Comparison of ENCODE assay signal across 9 cellular contexts in the genomic region with DNA sequence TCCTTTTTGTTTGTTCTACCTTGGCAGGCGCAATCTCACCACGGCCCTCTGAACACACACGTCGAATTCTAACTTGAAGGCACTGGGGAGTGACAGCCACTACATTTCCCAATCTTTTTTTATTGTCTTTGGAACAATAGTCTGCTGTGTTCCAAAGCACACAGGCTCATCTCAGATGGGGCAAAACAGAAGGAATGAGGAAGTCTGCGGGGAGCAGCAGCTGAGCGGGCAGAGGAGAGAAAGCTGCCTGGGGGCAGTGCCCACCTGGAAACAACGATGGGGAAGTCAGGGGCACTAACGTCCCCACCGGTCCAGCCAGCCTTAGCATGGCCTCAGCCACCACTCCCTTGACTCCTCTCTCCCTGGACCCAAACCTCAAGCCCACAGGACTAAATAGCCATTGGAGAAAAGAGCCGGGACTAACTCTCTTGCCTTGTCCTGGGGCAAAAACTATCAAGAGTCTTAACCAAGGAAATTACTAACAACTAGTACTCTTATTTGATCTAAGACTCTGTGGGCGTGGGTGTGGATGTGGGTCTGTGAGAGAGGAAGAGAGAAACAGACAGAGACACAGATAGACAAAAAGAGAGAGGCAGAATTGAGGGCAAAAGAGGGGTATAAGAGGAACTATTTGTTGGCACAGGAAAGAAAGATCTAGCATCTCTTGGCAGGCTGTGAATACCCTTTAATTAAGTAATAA. TPM values are rescaled to one million over a fixed set of nuclear protein-coding genes. Genes with fewer than 3 reads are reported as not detected.
A peak's percentile ranks its signal among the peaks of the same experiment; 100 is the strongest.
DNase-seq lines count a peak whose midpoint lies in the region; ATAC-seq and TF ChIP-seq lines count a peak whose summit lies in the region.
"Had no signal": no experiment of that assay in that cellular context is flagged by ENCODE, and none has a peak within 500 bp of the region (broad histone marks: within the 10 kb centered on the region; RNA-seq: fewer than 3 reads in every experiment).

No MANE protein-coding gene starts in this region.

- H3K27me3 Mint-ChIP-seq in stimulated activated naive CD8-positive, alpha-beta T cell treated with anti-CD3 and anti-CD28 coated beads, Interleukin-15, Interleukin-2, amounts not matched to agents 100 ng/mL and 50 ng/mL, for 24 hours, result no peaks in the 10 kb centered on the region
- H3K27me3 Mint-ChIP-seq in activated B cell treated with CpG ODN at 0.5 μM for 24 hours, result peaks cover 7% of the 10 kb centered on the region

- H3K4me1 Mint-ChIP-seq in stimulated activated naive CD8-positive, alpha-beta T cell treated with anti-CD3 and anti-CD28 coated beads, Interleukin-15, Interleukin-2, amounts not matched to agents 100 ng/mL and 50 ng/mL, for 24 hours (ENCODE audit: low read depth), result peaks cover 16% of the 10 kb centered on the region
- H3K4me1 Mint-ChIP-seq in activated B cell treated with CpG ODN at 0.5 μM for 24 hours, result peaks cover 12% of the 10 kb centered on the region

- CTCF ChIA-PET in activated B cell treated with CpG ODN at 0.5 μM for 24 hours (lab: Charles Lee), result no interaction called here

- peak overlapping the region; percentile 33 for H3K27ac Mint-ChIP-seq in stimulated activated naive CD8-positive, alpha-beta T cell treated with anti-CD3 and anti-CD28 coated beads, Interleukin-15, Interleukin-2, amounts not matched to agents 100 ng/mL and 50 ng/mL, for 24 hours
- H3K27ac Mint-ChIP-seq in activated B cell treated with CpG ODN at 0.5 μM for 24 hours, result no peak overlapping the region

- POLR2A ChIA-PET in activated B cell treated with CpG ODN at 0.5 μM for 24 hours (lab: Charles Lee), result no interaction called here

- intact Hi-C loops in activated B cell treated with CpG ODN at 0.5 μM for 24 hours (cut with micrococcal nuclease), result no loop called here

- no peaks in the 10 kb centered on the region for H3K9me3 Mint-ChIP-seq in stimulated activated naive CD8-positive, alpha-beta T cell treated with anti-CD3 and anti-CD28 coated beads, Interleukin-15, Interleukin-2, amounts not matched to agents 100 ng/mL and 50 ng/mL, for 24 hours
- H3K9me3 Mint-ChIP-seq in activated B cell treated with CpG ODN at 0.5 μM for 24 hours, result no peaks in the 10 kb centered on the region

- no peak for TF ChIP-seq CTCF in activated B cell treated with CpG ODN at 0.5 μM for 24 hours (IDR thresholded peaks at IDR 0.05)

- no peak for DNase-seq in stimulated activated naive CD8-positive, alpha-beta T cell treated with anti-CD3 and anti-CD28 coated beads, Interleukin-15, Interleukin-2, amounts not matched to agents 100 U/mL and 50 U/mL, for 24 hours
- DNase-seq in activated B cell treated with CpG ODN at 0.5 μM for 24 hours (no peak), medulla oblongata (ENCODE audit: extremely low spot score) (peak; percentile 67), NCI-H1694 (lab: John Stamatoyannopoulos, UW) (no peak), UCSD-AML1 (lab: John Stamatoyannopoulos, UW; ENCODE audit: unreplicated experiment) (no peak), NCI-H1417 treated with DMSO at 0.1 percent for 48 hours (lab: John Stamatoyannopoulos, UW) (no peak)
- DNase-seq: T1000 had no signal

- H3K36me3 Mint-ChIP-seq in stimulated activated naive CD8-positive, alpha-beta T cell treated with anti-CD3 and anti-CD28 coated beads, Interleukin-15, Interleukin-2, amounts not matched to agents 100 ng/mL and 50 ng/mL, for 24 hours (ENCODE audit: low read depth), result no peaks in the 10 kb centered on the region
- H3K36me3 Mint-ChIP-seq in activated B cell treated with CpG ODN at 0.5 μM for 24 hours (ENCODE audit: low read depth), result no peaks in the 10 kb centered on the region

- H3K4me3 Mint-ChIP-seq in stimulated activated naive CD8-positive, alpha-beta T cell treated with anti-CD3 and anti-CD28 coated beads, Interleukin-15, Interleukin-2, amounts not matched to agents 100 ng/mL and 50 ng/mL, for 24 hours, result peak overlapping the region; percentile 5
- H3K4me3 Mint-ChIP-seq in activated B cell treated with CpG ODN at 0.5 μM for 24 hours, result peak overlapping the region; percentile 7

- no peak for ATAC-seq in stimulated activated naive CD8-positive, alpha-beta T cell treated with anti-CD3 and anti-CD28 coated beads, Interleukin-15, Interleukin-2, amounts not matched to agents 100 U/mL and 50 U/mL, for 24 hours
- ATAC-seq in activated B cell treated with CpG ODN at 0.5 μM for 24 hours (ENCODE audit: low read depth) (no peak), HG03457 (IDR thresholded peaks at IDR 0.05; ENCODE audit: unreplicated experiment) (no peak)

RNA-seq across cellular contexts. Expression of gene SYF2, which starts 34.2 kb away (rescaled TPM):
- 51.1 and 53.9 TPM in 2 replicates for total RNA-seq in activated B cell treated with CpG ODN at 0.5 μM for 24 hours

RNA-seq across cellular contexts. Expression of gene RSRP1, which starts 49.1 kb away (rescaled TPM):
- 179 and 222 TPM in 2 replicates for total RNA-seq in activated B cell treated with CpG ODN at 0.5 μM for 24 hours
